1 cellular context compared by ENCODE assay signal in the genomic region with DNA sequence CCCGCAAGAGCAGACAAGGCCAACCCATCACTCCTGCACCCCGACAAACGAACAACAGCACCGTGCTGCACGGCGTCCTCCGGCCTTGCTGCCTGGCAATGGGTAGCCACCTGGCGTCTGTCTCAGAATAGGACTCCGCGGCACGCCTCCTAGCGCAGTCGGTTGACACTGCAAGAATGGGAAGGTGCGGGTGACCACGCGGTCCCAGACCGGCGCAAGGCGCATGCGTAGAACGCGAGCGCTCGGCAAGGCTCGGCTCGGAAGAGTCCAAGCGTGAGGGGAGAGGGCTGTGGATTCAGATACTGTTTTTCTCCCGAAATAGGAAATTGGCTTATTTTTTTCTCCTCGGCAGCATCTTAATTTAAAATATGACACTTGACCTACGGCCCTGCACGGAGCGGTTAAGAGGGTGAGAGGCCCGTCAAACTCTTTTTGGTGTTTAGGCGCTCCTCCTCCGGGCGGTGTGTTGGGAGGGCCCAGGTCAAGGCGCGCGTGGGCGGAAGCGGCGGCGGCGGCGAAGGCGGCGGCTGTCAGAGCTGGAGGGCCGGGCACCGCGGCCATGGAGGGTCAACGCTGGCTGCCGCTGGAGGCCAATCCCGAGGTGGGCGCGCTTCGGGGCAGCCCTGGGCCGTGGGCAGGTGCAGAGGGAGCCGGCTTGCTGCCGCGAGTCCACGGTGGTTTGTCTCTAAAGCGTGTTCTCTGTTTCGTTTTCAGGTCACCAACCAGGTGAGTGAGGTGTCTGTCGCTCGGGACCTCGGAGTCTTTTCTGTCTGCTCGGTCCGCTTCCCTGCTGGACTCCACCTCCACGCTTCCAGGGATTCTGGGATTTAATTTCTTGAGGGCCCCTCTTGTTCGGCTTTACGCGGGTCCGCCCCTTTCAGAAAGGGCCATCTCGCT.
A peak's percentile ranks its signal among the peaks of the same experiment; 100 is the strongest.
TF ChIP-seq lines count a peak whose summit lies in the region.

A gene (plus strand): TSS at position 530 of the 897 bp plus-strand sequence. CDS start 30 bp downstream, at position 560.

TF ChIP-seq in A549, 52 proteins besides CTCF, POLR2A, EP300 and RAD21 (continued from another document):
- TF ChIP-seq BHLHE40 (IDR thresholded peaks at IDR 0.05; ENCODE audit: low read depth, low read length) (peak; percentile 56), NPAS2 (CRISPR knock-in tag; IDR thresholded peaks at IDR 0.05; ENCODE audit: borderline replicate concordance) (no peak), FOSB (CRISPR knock-in tag; IDR thresholded peaks at IDR 0.05) (no peak), KDM1A (IDR thresholded peaks at IDR 0.05; ENCODE audit: low read depth) (no peak), FOSL2 (IDR thresholded peaks at IDR 0.05) (no peak), FOSL2 (CRISPR knock-in tag; IDR thresholded peaks at IDR 0.05) (no peak)
- TF ChIP-seq, protein P1, sequence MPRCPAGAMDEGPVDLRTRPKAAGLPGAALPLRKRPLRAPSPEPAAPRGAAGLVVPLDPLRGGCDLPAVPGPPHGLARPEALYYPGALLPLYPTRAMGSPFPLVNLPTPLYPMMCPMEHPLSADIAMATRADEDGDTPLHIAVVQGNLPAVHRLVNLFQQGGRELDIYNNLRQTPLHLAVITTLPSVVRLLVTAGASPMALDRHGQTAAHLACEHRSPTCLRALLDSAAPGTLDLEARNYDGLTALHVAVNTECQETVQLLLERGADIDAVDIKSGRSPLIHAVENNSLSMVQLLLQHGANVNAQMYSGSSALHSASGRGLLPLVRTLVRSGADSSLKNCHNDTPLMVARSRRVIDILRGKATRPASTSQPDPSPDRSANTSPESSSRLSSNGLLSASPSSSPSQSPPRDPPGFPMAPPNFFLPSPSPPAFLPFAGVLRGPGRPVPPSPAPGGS (IDR thresholded peaks at IDR 0.05) = 0 out of 3 replicates have a peak, but pooled peaks have one; percentile 52
- TF ChIP-seq, protein P2, sequence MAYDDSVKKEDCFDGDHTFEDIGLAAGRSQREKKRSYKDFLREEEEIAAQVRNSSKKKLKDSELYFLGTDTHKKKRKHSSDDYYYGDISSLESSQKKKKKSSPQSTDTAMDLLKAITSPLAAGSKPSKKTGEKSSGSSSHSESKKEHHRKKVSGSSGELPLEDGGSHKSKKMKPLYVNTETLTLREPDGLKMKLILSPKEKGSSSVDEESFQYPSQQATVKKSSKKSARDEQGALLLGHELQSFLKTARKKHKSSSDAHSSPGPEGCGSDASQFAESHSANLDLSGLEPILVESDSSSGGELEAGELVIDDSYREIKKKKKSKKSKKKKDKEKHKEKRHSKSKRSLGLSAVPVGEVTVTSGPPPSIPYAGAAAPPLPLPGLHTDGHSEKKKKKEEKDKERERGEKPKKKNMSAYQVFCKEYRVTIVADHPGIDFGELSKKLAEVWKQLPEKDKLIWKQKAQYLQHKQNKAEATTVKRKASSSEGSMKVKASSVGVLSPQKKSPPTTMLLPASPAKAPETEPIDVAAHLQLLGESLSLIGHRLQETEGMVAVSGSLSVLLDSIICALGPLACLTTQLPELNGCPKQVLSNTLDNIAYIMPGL (CRISPR knock-in tag; IDR thresholded peaks at IDR 0.05; ENCODE audit: borderline replicate concordance) = no peak
- TF ChIP-seq, protein P3, sequence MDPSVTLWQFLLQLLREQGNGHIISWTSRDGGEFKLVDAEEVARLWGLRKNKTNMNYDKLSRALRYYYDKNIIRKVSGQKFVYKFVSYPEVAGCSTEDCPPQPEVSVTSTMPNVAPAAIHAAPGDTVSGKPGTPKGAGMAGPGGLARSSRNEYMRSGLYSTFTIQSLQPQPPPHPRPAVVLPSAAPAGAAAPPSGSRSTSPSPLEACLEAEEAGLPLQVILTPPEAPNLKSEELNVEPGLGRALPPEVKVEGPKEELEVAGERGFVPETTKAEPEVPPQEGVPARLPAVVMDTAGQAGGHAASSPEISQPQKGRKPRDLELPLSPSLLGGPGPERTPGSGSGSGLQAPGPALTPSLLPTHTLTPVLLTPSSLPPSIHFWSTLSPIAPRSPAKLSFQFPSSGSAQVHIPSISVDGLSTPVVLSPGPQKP (IDR thresholded peaks at IDR 0.05; ENCODE audit: low read depth, low read length) = no peak
- TF ChIP-seq, protein P4, sequence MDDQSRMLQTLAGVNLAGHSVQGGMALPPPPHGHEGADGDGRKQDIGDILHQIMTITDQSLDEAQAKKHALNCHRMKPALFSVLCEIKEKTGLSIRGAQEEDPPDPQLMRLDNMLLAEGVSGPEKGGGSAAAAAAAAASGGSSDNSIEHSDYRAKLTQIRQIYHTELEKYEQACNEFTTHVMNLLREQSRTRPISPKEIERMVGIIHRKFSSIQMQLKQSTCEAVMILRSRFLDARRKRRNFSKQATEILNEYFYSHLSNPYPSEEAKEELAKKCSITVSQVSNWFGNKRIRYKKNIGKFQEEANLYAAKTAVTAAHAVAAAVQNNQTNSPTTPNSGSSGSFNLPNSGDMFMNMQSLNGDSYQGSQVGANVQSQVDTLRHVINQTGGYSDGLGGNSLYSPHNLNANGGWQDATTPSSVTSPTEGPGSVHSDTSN (IDR thresholded peaks at IDR 0.05) = no peak
TF ChIP-seq in A549: peak in this region for 8.
